1 cellular context compared by ENCODE assay signal in genomic region chr12:116737774-116738657, GRCh38.
A peak's percentile ranks its signal among the peaks of the same experiment; 100 is the strongest.
TF ChIP-seq lines count a peak whose summit lies in the region.

Gene RNFT2 (plus strand): TSS chr12:116738315. CDS start chr12:116740498, 2,183 bp downstream.
Gene SPRING1 (minus strand): TSS chr12:116738069. CDS start chr12:116737900, 169 bp downstream.

TF ChIP-seq in HepG2, 621 proteins besides CTCF, POLR2A, EP300 and RAD21 (continued from another document):
- TF ChIP-seq HNF1A (IDR thresholded peaks at IDR 0.05; ENCODE audit: low read depth) = no peak
- peak; percentile 64; the same call in 1 of the 2 replicates for TF ChIP-seq HNF1A (CRISPR knock-in tag; IDR thresholded peaks at IDR 0.05; ENCODE audit: borderline replicate concordance)
- peak; percentile 64; the same call in 1 of the 2 replicates for TF ChIP-seq MXD4 (CRISPR knock-in tag; IDR thresholded peaks at IDR 0.05)
- TF ChIP-seq, protein P1, sequence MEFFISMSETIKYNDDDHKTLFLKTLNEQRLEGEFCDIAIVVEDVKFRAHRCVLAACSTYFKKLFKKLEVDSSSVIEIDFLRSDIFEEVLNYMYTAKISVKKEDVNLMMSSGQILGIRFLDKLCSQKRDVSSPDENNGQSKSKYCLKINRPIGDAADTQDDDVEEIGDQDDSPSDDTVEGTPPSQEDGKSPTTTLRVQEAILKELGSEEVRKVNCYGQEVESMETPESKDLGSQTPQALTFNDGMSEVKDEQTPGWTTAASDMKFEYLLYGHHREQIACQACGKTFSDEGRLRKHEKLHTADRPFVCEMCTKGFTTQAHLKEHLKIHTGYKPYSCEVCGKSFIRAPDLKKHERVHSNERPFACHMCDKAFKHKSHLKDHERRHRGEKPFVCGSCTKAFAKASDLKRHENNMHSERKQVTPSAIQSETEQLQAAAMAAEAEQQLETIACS (CRISPR knock-in tag; IDR thresholded peaks at IDR 0.05) = no peak
- peak; percentile 74; the same call in 1 of the 2 replicates for TF ChIP-seq ZNF556 (CRISPR knock-in tag; IDR thresholded peaks at IDR 0.05; ENCODE audit: borderline replicate concordance)
- TF ChIP-seq, protein P2, sequence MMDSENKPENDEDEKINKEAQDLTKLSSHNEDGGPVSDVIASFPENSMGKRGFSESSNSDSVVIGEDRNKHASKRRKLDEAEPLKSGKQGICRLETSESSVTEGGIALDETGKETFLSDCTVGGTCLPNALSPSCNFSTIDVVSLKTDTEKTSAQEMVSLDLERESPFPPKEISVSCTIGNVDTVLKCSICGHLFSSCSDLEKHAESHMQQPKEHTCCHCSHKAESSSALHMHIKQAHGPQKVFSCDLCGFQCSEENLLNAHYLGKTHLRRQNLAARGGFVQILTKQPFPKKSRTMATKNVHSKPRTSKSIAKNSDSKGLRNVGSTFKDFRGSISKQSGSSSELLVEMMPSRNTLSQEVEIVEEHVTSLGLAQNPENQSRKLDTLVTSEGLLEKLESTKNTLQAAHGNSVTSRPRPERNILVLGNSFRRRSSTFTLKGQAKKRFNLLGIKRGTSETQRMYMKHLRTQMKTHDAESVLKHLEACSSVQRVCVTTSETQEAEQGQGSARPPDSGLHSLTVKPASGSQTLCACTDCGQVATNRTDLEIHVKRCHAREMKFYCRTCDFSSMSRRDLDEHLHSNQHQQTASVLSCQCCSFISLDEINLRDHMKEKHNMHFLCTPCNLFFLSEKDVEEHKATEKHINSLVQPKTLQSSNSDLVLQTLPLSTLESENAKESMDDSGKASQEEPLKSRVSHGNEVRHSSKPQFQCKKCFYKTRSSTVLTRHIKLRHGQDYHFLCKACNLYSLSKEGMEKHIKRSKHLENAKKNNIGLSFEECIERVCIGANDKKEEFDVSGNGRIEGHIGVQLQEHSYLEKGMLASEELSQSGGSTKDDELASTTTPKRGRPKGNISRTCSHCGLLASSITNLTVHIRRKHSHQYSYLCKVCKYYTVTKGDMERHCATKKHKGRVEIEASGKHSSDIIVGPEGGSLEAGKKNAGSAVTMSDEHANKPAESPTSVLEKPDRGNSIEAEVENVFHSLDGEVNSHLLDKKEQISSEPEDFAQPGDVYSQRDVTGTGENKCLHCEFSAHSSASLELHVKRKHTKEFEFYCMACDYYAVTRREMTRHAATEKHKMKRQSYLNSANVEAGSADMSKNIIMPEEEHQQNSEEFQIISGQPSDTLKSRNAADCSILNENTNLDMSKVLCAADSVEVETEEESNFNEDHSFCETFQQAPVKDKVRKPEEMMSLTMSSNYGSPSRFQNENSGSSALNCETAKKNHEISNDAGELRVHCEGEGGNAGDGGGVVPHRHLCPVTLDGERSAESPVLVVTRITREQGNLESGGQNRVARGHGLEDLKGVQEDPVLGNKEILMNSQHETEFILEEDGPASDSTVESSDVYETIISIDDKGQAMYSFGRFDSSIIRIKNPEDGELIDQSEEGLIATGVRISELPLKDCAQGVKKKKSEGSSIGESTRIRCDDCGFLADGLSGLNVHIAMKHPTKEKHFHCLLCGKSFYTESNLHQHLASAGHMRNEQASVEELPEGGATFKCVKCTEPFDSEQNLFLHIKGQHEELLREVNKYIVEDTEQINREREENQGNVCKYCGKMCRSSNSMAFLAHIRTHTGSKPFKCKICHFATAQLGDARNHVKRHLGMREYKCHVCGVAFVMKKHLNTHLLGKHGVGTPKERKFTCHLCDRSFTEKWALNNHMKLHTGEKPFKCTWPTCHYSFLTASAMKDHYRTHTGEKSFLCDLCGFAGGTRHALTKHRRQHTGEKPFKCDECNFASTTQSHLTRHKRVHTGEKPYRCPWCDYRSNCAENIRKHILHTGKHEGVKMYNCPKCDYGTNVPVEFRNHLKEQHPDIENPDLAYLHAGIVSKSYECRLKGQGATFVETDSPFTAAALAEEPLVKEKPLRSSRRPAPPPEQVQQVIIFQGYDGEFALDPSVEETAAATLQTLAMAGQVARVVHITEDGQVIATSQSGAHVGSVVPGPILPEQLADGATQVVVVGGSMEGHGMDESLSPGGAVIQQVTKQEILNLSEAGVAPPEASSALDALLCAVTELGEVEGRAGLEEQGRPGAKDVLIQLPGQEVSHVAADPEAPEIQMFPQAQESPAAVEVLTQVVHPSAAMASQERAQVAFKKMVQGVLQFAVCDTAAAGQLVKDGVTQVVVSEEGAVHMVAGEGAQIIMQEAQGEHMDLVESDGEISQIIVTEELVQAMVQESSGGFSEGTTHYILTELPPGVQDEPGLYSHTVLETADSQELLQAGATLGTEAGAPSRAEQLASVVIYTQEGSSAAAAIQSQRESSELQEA (CRISPR knock-in tag; IDR thresholded peaks at IDR 0.05; ENCODE audit: not compliant biosample characterization) = no peak
- peak; percentile 92 for TF ChIP-seq KDM2A (CRISPR knock-in tag; IDR thresholded peaks at IDR 0.05; ENCODE audit: borderline replicate concordance, low read depth)
- TF ChIP-seq ISL2 (CRISPR knock-in tag; IDR thresholded peaks at IDR 0.05) = peak; percentile 52; the same call in 1 of the 2 replicates
- peak; percentile 67 for TF ChIP-seq ZNF362 (CRISPR knock-in tag; IDR thresholded peaks at IDR 0.05; ENCODE audit: borderline replicate concordance)
- TF ChIP-seq SP4 (CRISPR knock-in tag; IDR thresholded peaks at IDR 0.05) = peak; percentile 98
- no peak for TF ChIP-seq ZNF33B (CRISPR knock-in tag; IDR thresholded peaks at IDR 0.05)
- TF ChIP-seq SOX6 (IDR thresholded peaks at IDR 0.05) = no peak
- TF ChIP-seq SOX6 (CRISPR knock-in tag; IDR thresholded peaks at IDR 0.05) = peak; percentile 73
- TF ChIP-seq ATF7-NPFF (CRISPR knock-in tag; IDR thresholded peaks at IDR 0.05; ENCODE audit: low read depth) = peak; percentile 82; the same call in 1 of the 2 replicates
- TF ChIP-seq ZBTB40 (IDR thresholded peaks at IDR 0.05) = no peak
- peak; percentile 37; the same call in 1 of the 2 replicates for TF ChIP-seq ZBTB40 (CRISPR knock-in tag; IDR thresholded peaks at IDR 0.05)
- peak; percentile 70; the same call in 1 of the 2 replicates for TF ChIP-seq ZNF724P (CRISPR knock-in tag; IDR thresholded peaks at IDR 0.05; ENCODE audit: borderline replicate concordance)
- TF ChIP-seq RAD51 (IDR thresholded peaks at IDR 0.05; ENCODE audit: borderline replicate concordance) = peak; percentile 92
- peak; percentile 87 for TF ChIP-seq ZNF510 (CRISPR knock-in tag; IDR thresholded peaks at IDR 0.05; ENCODE audit: low read depth)
